Comparison of ENCODE assay signal across 5 cellular contexts in the genomic region with DNA sequence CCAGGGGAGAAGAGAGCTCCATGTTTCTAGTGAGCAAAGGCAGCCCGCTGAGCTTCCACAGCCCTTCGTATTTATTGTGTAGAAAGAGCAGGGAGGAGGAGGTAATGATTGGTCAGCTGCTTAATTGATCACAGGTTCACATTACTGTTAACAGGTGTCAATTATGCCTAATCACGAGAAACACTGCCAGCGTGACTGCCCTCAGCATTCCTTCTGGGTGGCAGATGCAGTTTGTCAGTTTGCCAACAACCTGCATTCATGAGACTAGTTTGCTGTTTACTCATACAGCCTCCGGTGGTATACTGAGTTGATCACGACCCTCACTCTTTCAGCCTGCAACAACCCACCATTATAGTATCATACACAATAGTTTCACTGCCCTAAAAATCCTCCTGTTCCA. TPM values are rescaled to one million over a fixed set of nuclear protein-coding genes. Genes with fewer than 3 reads are reported as not detected.
"Had no signal": no experiment of that assay in that cellular context is flagged by ENCODE, and none has a peak within 500 bp of the region (broad histone marks: within the 10 kb centered on the region; RNA-seq: fewer than 3 reads in every experiment).

No MANE protein-coding gene starts in this region.

RNA-seq across cellular contexts. Expression of a gene that starts 7.5 kb away (rescaled TPM):
- total RNA-seq: HT-29, SJCRH30 had no signal

RNA-seq across cellular contexts. Expression of a gene that starts 19.6 kb away (rescaled TPM):
- total RNA-seq: HT-29, PC-3, SJCRH30 had no signal

RNA-seq across cellular contexts. Expression of a gene that starts 27.0 kb away (rescaled TPM):
- total RNA-seq: HT-29, OCI-LY7, PC-3, Right ventricle myocardium inferior, SJCRH30 had no signal

RNA-seq across cellular contexts. Expression of a gene that starts 48.6 kb away (rescaled TPM):
- total RNA-seq: OCI-LY7, Right ventricle myocardium inferior, SJCRH30 had no signal

RNA-seq across cellular contexts. Expression of a gene that starts 52.4 kb away (rescaled TPM):
- total RNA-seq: HT-29, OCI-LY7, PC-3, Right ventricle myocardium inferior, SJCRH30 had no signal
